In genomic region chr1:75614455-75615379, GRCh38 we compare ENCODE assay signal across 8 cellular contexts. TPM values are rescaled to one million over a fixed set of nuclear protein-coding genes. Genes with fewer than 3 reads are reported as not detected.
DNase-seq lines count a peak whose midpoint lies in the region; ATAC-seq and TF ChIP-seq lines count a peak whose summit lies in the region.

No MANE protein-coding gene starts in this region.

- 3% methylated on average over 51 of the region's 51 CpGs for WGBS in liver

- H3K36me3 ChIP-seq in liver (ENCODE audit: control insufficient read depth in 4 of 4, insufficient read depth in 3 of 4, low read depth in 1 of 4, low read length in 3 of 4), result no peaks in the 10 kb centered on the region

- in situ Hi-C loops in SK-MEL-5 (cut with HindIII; ENCODE audit: low pct_unique_long_range_greater_than_20kb, low sequenced_read_pairs), result no loop called here

- TF ChIP-seq RAD21 in liver (IDR thresholded peaks at IDR 0.05), result no peak

- peaks cover 19% of the 10 kb centered on the region for H3K4me1 Mint-ChIP-seq in chondrocyte (ENCODE audit: low read depth)

- peak overlapping the region in 1 of 3 donors; percentile 53 for H3K4me3 ChIP-seq in liver (ENCODE audit: low read depth in 1 of 3, low read length in 3 of 3)

- TF ChIP-seq CTCF in chondrocyte (IDR thresholded peaks at IDR 0.05) (peak; percentile 68), liver (IDR thresholded peaks at IDR 0.05; ENCODE audit: low read depth, low read length, missing input control) (peak; percentile 37)

- no peaks in the 10 kb centered on the region for H3K9me3 Mint-ChIP-seq in chondrocyte (ENCODE audit: low read depth)

- H3K4me1 ChIP-seq in liver (ENCODE audit: control insufficient read depth in 4 of 4, insufficient read depth in 4 of 4, low read length in 3 of 4), result peaks cover 6 to 23% (median 13%) of the 10 kb centered on the region in 4 donors

- peak overlapping the region; percentile 46 for H3K4me3 Mint-ChIP-seq in chondrocyte (ENCODE audit: unreplicated experiment)

- H3K27ac Mint-ChIP-seq in chondrocyte (ENCODE audit: unreplicated experiment), result no peak overlapping the region

- no peak overlapping the region for H3K27ac ChIP-seq in liver (ENCODE audit: low read depth in 1 of 2, low read length in 2 of 2)

- no peak overlapping the region for H3K9ac ChIP-seq in liver (ENCODE audit: low read depth in 1 of 2, low read length in 2 of 2)

- H3K9me3 ChIP-seq in liver (ENCODE audit: control insufficient read depth in 4 of 4, low read length in 3 of 4), result peaks cover 0 to 3% (median 0%) of the 10 kb centered on the region in 4 donors

- DNase-seq in DMS79 treated with DMSO at 0.1 percent for 48 hours (lab: John Stamatoyannopoulos, UW) (peak; percentile 53), SK-MEL-5 (ENCODE audit: low read depth, low spot score) (peak; percentile 41), chondrocyte (ENCODE audit: low spot score) (peak; percentile 80), NK-92 (lab: John Stamatoyannopoulos, UW; ENCODE audit: unreplicated experiment) (no peak)
- peak in 2 of 3 donors; percentile 26 to 36 for DNase-seq in stimulated activated CD4-positive, alpha-beta T cell treated with anti-CD3 and anti-CD28 coated beads, TNF-alpha, amount 100 ng/mL, for 48 hours (ENCODE audit: low read depth in 3 of 3)

- ATAC-seq in GM21367 (IDR thresholded peaks at IDR 0.05; ENCODE audit: unreplicated experiment) (peak; percentile 92), HG03571 (IDR thresholded peaks at IDR 0.05; ENCODE audit: unreplicated experiment) (peak; percentile 90)

- H3K27me3 ChIP-seq in liver (ENCODE audit: control insufficient read depth in 4 of 4, insufficient read depth in 4 of 4, low read length in 3 of 4), result peaks cover 0 to 5% (median 3%) of the 10 kb centered on the region in 4 donors

- H3K36me3 Mint-ChIP-seq in chondrocyte (ENCODE audit: low read depth), result no peaks in the 10 kb centered on the region

- H3K27me3 Mint-ChIP-seq in chondrocyte (ENCODE audit: low read depth), result peaks cover 59% of the 10 kb centered on the region

TF ChIP-seq in liver, 16 proteins besides CTCF, POLR2A, EP300 and RAD21:
- no peak for TF ChIP-seq NR2F2 (IDR thresholded peaks at IDR 0.05)
- TF ChIP-seq, protein P1, sequence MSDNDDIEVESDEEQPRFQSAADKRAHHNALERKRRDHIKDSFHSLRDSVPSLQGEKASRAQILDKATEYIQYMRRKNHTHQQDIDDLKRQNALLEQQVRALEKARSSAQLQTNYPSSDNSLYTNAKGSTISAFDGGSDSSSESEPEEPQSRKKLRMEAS (IDR thresholded peaks at IDR 0.05), result no peak
- no peak for TF ChIP-seq YY1 (IDR thresholded peaks at IDR 0.05)

RNA-seq across cellular contexts. Expression of gene SLC44A5, which starts 3.8 kb away (rescaled TPM):
- total RNA-seq in SK-MEL-5 (2014; rRNA removed; shearing (Covaris generic)), result 0.03 TPM in 1 of 2 replicates, not detected in the other
- polyA plus RNA-seq in SK-MEL-5 (2015; cell fraction: cytosol; rRNA removed), result not detected in 2 replicates
- 0.10 TPM in 1 of 2 replicates, not detected in the other for polyA plus RNA-seq in SK-MEL-5 (2015; cell fraction: nucleus; rRNA removed)
- total RNA-seq in chondrocyte (0.18 to 0.39 TPM (median 0.20 TPM) in 3 replicates), liver (1 to 10 TPM in 1 of 2 donors, under 1 TPM in 1; 0.25 to 1.1 TPM)
- under 1 TPM; 0.13 to 0.19 TPM for polyA plus RNA-seq in liver
